1 cellular context compared by ENCODE assay signal in the genomic region with DNA sequence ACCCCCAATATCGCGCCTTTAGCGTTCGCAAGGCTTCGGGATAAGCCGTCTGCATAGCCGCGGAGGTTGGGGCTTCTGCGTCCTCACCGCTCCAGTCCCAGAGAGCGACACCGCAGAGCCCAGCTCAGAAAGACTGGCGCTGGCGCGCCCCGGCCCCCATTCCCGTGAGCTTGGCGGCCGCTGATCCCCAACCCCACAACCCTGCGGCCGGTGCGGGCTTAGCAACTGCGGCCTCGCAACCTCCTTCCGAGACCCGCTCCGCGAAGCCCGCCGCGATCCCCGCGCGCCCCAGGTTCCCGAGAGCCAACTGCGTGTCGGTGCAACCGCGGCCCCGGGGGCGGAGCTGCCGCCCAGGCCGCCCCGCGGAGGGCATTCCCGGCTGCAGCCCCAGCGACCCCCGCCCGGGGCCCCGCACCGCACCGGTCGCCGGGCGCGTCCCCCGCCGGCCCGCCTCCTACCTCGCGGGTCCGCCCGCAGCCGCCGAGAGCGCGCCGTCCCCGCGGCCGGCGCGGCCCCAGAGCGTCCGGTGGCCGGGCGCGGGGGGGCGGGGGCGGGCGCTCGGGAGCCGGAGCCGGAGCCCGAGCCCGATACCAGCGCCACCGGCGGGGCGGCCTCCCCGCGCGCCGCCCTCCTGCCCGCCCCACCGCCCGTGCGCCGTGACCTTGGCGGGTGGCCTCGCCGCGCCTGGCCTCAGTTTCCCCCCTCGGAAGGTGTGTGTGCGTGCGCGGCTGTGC.
TF ChIP-seq lines count a peak whose summit lies in the region.

No MANE protein-coding gene starts in this region.

TF ChIP-seq in SK-N-SH, 30 proteins besides CTCF, POLR2A, EP300 and RAD21 (continued from another document):
- 0 out of 2 replicates have a peak, but pooled peaks have one; percentile 6 for TF ChIP-seq MAX (IDR thresholded peaks at IDR 0.05; ENCODE audit: low read depth)
